Comparison of ENCODE assay signal across 32 cellular contexts in the genomic region with DNA sequence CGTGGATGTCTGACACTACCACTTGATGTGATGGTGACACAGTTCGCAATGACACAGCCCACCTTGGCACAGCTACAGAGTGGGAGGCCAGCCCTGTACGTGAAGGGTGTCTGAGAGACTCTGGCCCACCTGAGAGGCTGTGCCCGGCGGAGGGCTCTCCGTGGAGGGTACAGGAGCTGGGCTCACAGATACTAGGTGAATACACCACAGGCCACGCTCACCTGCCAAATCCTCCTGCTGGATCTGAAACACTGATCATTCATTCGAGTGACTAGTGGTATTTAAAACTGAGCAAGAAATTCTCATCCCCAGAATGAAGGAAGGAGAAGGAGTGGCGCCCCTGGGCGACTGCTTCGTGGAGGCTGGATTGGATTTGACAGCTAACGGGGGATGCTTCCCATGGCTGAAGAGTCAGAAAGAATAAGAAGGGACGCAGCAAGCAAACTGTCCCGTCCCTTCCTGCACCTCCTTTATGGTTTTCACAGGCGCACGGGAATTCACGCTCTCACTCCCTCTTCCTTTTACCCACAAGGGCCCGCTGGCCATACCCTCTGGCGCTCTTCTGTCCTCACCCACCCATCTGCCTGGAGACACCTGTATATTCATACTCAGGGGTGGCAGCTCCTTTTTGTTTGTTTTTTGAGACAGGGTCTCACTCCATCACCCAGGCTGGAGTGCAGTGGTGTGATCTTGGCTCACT. TPM values are rescaled to one million over a fixed set of nuclear protein-coding genes. Genes with fewer than 3 reads are reported as not detected.
A peak's percentile ranks its signal among the peaks of the same experiment; 100 is the strongest.
DNase-seq lines count a peak whose midpoint lies in the region; ATAC-seq, FAIRE-seq and TF ChIP-seq lines count a peak whose summit lies in the region.
"Had no signal": no experiment of that assay in that cellular context is flagged by ENCODE, and none has a peak within 500 bp of the region (broad histone marks: within the 10 kb centered on the region; RNA-seq: fewer than 3 reads in every experiment).

No MANE protein-coding gene starts in this region.

- H3K23ac ChIP-seq in neuronal stem cell (ENCODE audit: low read depth, low read length, poor library complexity), result no peak overlapping the region

- H3K4me3 ChIP-seq in right cardiac atrium (ENCODE audit: low read length) (no peak overlapping the region), neuronal stem cell (ENCODE audit: low read length in 2 of 2) (no peak overlapping the region), kidney (ENCODE audit: low read length in 2 of 2) (no peak overlapping the region)
- H3K4me3 ChIP-seq: esophagus squamous epithelium, heart right ventricle, testis, uterus had no signal

- CTCF ChIA-PET in GM10248 (lab: Yijun Ruan, JAX), result interaction anchor here (0.9 to 3.5 kb wide), 7 partner anchors 8 to 214 kb away, joined by 3 to 22 read pairs (median 5); no protein-coding TSS in a partner anchor

- no peak overlapping the region for H2BK120ac ChIP-seq in neuronal stem cell (ENCODE audit: low read depth, low read length)

- H3K4me1 Mint-ChIP-seq in glutamatergic neuron (ENCODE audit: low read depth, unreplicated experiment), result peaks cover 9% of the 10 kb centered on the region
- H3K4me1 Mint-ChIP-seq: activated naive CD8-positive, alpha-beta T cell treated with anti-CD3 and anti-CD28 coated beads for 36 hours; activated T-helper 17 cell treated with anti-CD3 and anti-CD28 coated beads, Interleukin-2, amount 50 U/mL, for 72 hours; memory B cell had no signal

- H2AFZ ChIP-seq in neuronal stem cell (ENCODE audit: low read length), result no peak overlapping the region

- no peak overlapping the region for H3K14ac ChIP-seq in neuronal stem cell (ENCODE audit: low read length)

- peaks cover 8% of the 10 kb centered on the region for H3K79me1 ChIP-seq in neuronal stem cell (ENCODE audit: low read depth, low read length)

- peaks cover 11% of the 10 kb centered on the region for H3K9me3 Mint-ChIP-seq in glutamatergic neuron (ENCODE audit: unreplicated experiment)
- H3K9me3 Mint-ChIP-seq: activated naive CD8-positive, alpha-beta T cell treated with anti-CD3 and anti-CD28 coated beads for 36 hours; activated T-helper 17 cell treated with anti-CD3 and anti-CD28 coated beads, Interleukin-2, amount 50 U/mL, for 72 hours; CD4-positive, alpha-beta T cell; memory B cell; stimulated activated naive CD8-positive, alpha-beta T cell treated with anti-CD3 and anti-CD28 coated beads, Interleukin-15, Interleukin-2, amounts not matched to agents 100 ng/mL and 50 ng/mL, for 24 hours had no signal

- no peak overlapping the region for H3K4ac ChIP-seq in neuronal stem cell (ENCODE audit: low read length)

- FAIRE-seq in kidney (lab: Jason Lieb, UNC), result no peak
- FAIRE-seq: astrocyte, small intestine had no signal

- H3K36me3 Mint-ChIP-seq in glutamatergic neuron (ENCODE audit: unreplicated experiment), result no peaks in the 10 kb centered on the region
- H3K36me3 Mint-ChIP-seq: activated naive CD8-positive, alpha-beta T cell treated with anti-CD3 and anti-CD28 coated beads for 36 hours; memory B cell had no signal

- H3K27ac ChIP-seq in right cardiac atrium (ENCODE audit: low read length) (no peak overlapping the region), neuronal stem cell (replicated peaks; ENCODE audit: low read length) (no peak overlapping the region), kidney (ENCODE audit: low read depth in 2 of 2, low read length in 2 of 2) (no peak overlapping the region)
- H3K27ac ChIP-seq: esophagus squamous epithelium, foreskin keratinocyte, testis, uterus, VCaP had no signal

- ATAC-seq in right cardiac atrium, result no peak
- ATAC-seq in Right ventricle myocardium superior (ENCODE audit: poor library complexity), result no peak
- ATAC-seq: activated T-helper 17 cell treated with anti-CD3 and anti-CD28 coated beads, Interleukin-2, amount 50 U/mL, for 72 hours; foreskin keratinocyte; HCT116; heart right ventricle had no signal

- H2BK15ac ChIP-seq in neuronal stem cell (ENCODE audit: low read length), result no peak overlapping the region

- H3K18ac ChIP-seq in neuronal stem cell (ENCODE audit: low read length), result peak overlapping the region; percentile 71

- peak in 2 of 3 donors; percentile 42 to 48 for DNase-seq in right cardiac atrium
- DNase-seq in Right ventricle myocardium superior, result no peak
- DNase-seq in glutamatergic neuron, result no peak
- no peak for DNase-seq in neuronal stem cell (ENCODE audit: low spot score)
- DNase-seq in GM10248 (ENCODE audit: extremely low spot score), result no peak
- no peak for DNase-seq in kidney
- no peak for DNase-seq in stimulated activated CD4-positive, alpha-beta T cell treated with anti-CD3 and anti-CD28 coated beads, Interleukin-2, amount 100 ng/mL, for 24 hours
- DNase-seq in NCI-H187 (lab: John Stamatoyannopoulos, UW), result no peak
- DNase-seq: activated CD4-positive, alpha-beta T cell treated with anti-CD3 and anti-CD28 coated beads for 4 hours; activated naive CD8-positive, alpha-beta T cell treated with anti-CD3 and anti-CD28 coated beads for 36 hours; CD4-positive, alpha-beta T cell; central memory CD4-positive, alpha-beta T cell; DND-41; esophagus squamous epithelium; foreskin keratinocyte; GF-D8; heart right ventricle; Kasumi-1; NCI-H1417 treated with DMSO at 0.1 percent for 48 hours; NCI-H2081; NCI-H226; NCI-H69; SIG-M5; small intestine; testis; uterus had no signal

- no peak overlapping the region for H3K27ac Mint-ChIP-seq in glutamatergic neuron (ENCODE audit: unreplicated experiment)
- H3K27ac Mint-ChIP-seq: activated naive CD8-positive, alpha-beta T cell treated with anti-CD3 and anti-CD28 coated beads for 36 hours; activated T-helper 17 cell treated with anti-CD3 and anti-CD28 coated beads, Interleukin-2, amount 50 U/mL, for 72 hours; CD4-positive, alpha-beta T cell; memory B cell; stimulated activated naive CD8-positive, alpha-beta T cell treated with anti-CD3 and anti-CD28 coated beads, Interleukin-15, Interleukin-2, amounts not matched to agents 100 ng/mL and 50 ng/mL, for 24 hours had no signal

- H3K4me2 ChIP-seq in neuronal stem cell (ENCODE audit: insufficient read depth, low read length, poor library complexity, severe bottlenecking), result no peak overlapping the region

- no peaks in the 10 kb centered on the region for H3K27me3 ChIP-seq in right cardiac atrium (ENCODE audit: control insufficient read depth, insufficient read depth)
- no peaks in the 10 kb centered on the region for H3K27me3 ChIP-seq in neuronal stem cell (ENCODE audit: control insufficient read depth in 3 of 3, insufficient read depth in 3 of 3, low read depth in 1 of 3, low read length in 3 of 3)
- H3K27me3 ChIP-seq: esophagus squamous epithelium, foreskin keratinocyte, heart right ventricle, testis, uterus had no signal

- intact Hi-C loops in right cardiac atrium (cut with DNase I) (no loop called here), Right ventricle myocardium superior (cut with DNase I) (no loop called here), kidney (cut with DNase I) (no loop called here)

- no peak overlapping the region for H3K4me3 Mint-ChIP-seq in glutamatergic neuron (ENCODE audit: unreplicated experiment)
- H3K4me3 Mint-ChIP-seq: activated naive CD8-positive, alpha-beta T cell treated with anti-CD3 and anti-CD28 coated beads for 36 hours; activated T-helper 17 cell treated with anti-CD3 and anti-CD28 coated beads, Interleukin-2, amount 50 U/mL, for 72 hours; CD4-positive, alpha-beta T cell; memory B cell; stimulated activated naive CD8-positive, alpha-beta T cell treated with anti-CD3 and anti-CD28 coated beads, Interleukin-15, Interleukin-2, amounts not matched to agents 100 ng/mL and 50 ng/mL, for 24 hours had no signal

- H3K9me3 ChIP-seq in right cardiac atrium (ENCODE audit: control insufficient read depth, low read length) (no peaks in the 10 kb centered on the region), neuronal stem cell (replicated peaks in 1 of 2; ENCODE audit: control insufficient read depth in 2 of 2, insufficient read depth in 1 of 2, low read depth in 1 of 2, low read length in 2 of 2) (no peaks in the 10 kb centered on the region), kidney (ENCODE audit: control insufficient read depth in 1 of 2, low read length in 2 of 2) (no peaks in the 10 kb centered on the region)
- H3K9me3 ChIP-seq: esophagus squamous epithelium, heart right ventricle, testis, uterus had no signal

- POLR2A ChIA-PET in GM10248 (lab: Yijun Ruan, JAX), result no interaction called here

- H2AK5ac ChIP-seq in neuronal stem cell (ENCODE audit: low read depth, low read length), result no peak overlapping the region

- no peak overlapping the region for H3K9ac ChIP-seq in neuronal stem cell (ENCODE audit: low read depth, low read length, poor library complexity)
- H3K9ac ChIP-seq in kidney (ENCODE audit: low read length in 2 of 2), result no peak overlapping the region

- H3K36me3 ChIP-seq in neuronal stem cell (replicated peaks in 1 of 2; ENCODE audit: control insufficient read depth in 2 of 2, insufficient read depth in 2 of 2, low read length in 2 of 2) (peaks cover 0 to 2% of the 10 kb centered on the region in 2 donors), kidney (ENCODE audit: control insufficient read depth in 1 of 2, insufficient read depth in 2 of 2, low read length in 2 of 2) (no peaks in the 10 kb centered on the region)
- H3K36me3 ChIP-seq: uterus had no signal

- TF ChIP-seq CTCF in glutamatergic neuron (IDR thresholded peaks at IDR 0.05; ENCODE audit: partially characterized antibody, unreplicated experiment), result peak; percentile 5
- TF ChIP-seq CTCF in GM10248 (IDR thresholded peaks at IDR 0.05; ENCODE audit: control extremely low read depth, extremely low read depth, low read depth, missing control alignments), result no peak
- no peak for TF ChIP-seq CTCF in kidney (IDR thresholded peaks at IDR 0.05; ENCODE audit: borderline replicate concordance, extremely low read depth, insufficient read depth)

- no peak overlapping the region for H2BK12ac ChIP-seq in neuronal stem cell (ENCODE audit: low read length)

- peaks cover 13% of the 10 kb centered on the region for H3K4me1 ChIP-seq in right cardiac atrium (ENCODE audit: control insufficient read depth, insufficient read depth, low read length)
- H3K4me1 ChIP-seq in neuronal stem cell (ENCODE audit: control insufficient read depth in 2 of 2, insufficient read depth in 1 of 2, low read depth in 1 of 2, low read length in 2 of 2), result peaks cover 7 to 12% of the 10 kb centered on the region in 2 donors
- H3K4me1 ChIP-seq in kidney (ENCODE audit: control insufficient read depth in 1 of 2, insufficient read depth in 1 of 2, low read depth in 1 of 2, low read length in 2 of 2), result peaks cover 6 to 46% of the 10 kb centered on the region in 2 donors
- H3K4me1 ChIP-seq: foreskin keratinocyte had no signal

- 84% methylated on average over 19 of the region's 19 CpGs for WGBS in right cardiac atrium
- WGBS in neuronal stem cell (ENCODE audit: extremely low coverage in 2 of 2, insufficient read length in 2 of 2, insufficient replicate concordance in 1 of 2), 2 donors, result no CpG with 5 or more reads among the region's 19 CpGs

- peaks cover 6% of the 10 kb centered on the region for H3K27me3 Mint-ChIP-seq in glutamatergic neuron (ENCODE audit: unreplicated experiment)
- H3K27me3 Mint-ChIP-seq: activated naive CD8-positive, alpha-beta T cell treated with anti-CD3 and anti-CD28 coated beads for 36 hours; activated T-helper 17 cell treated with anti-CD3 and anti-CD28 coated beads, Interleukin-2, amount 50 U/mL, for 72 hours; CD4-positive, alpha-beta T cell; memory B cell; stimulated activated naive CD8-positive, alpha-beta T cell treated with anti-CD3 and anti-CD28 coated beads, Interleukin-15, Interleukin-2, amounts not matched to agents 100 ng/mL and 50 ng/mL, for 24 hours had no signal

- H4K91ac ChIP-seq in neuronal stem cell (ENCODE audit: low read depth, low read length, poor library complexity), result no peak overlapping the region

- no peak overlapping the region for H2BK5ac ChIP-seq in neuronal stem cell (ENCODE audit: low read length)

- H4K8ac ChIP-seq in neuronal stem cell (ENCODE audit: low read depth, low read length), result no peak overlapping the region

RNA-seq across cellular contexts. Expression of a gene that starts 25.0 kb away (rescaled TPM):
- total RNA-seq in right cardiac atrium (10 to 100 TPM; 13.1 to 18.3 (median 15.7) TPM), Right ventricle myocardium superior (16.1 TPM), glutamatergic neuron (ENCODE audit: unreplicated experiment) (75.1 TPM), kidney (22.4 TPM)
- polyA plus RNA-seq in right cardiac atrium (12.7 TPM), kidney (ENCODE audit: insufficient read depth, low read depth, low replicate concordance) (13.0 TPM)
- polyA plus RNA-seq in neuronal stem cell (2013, experiment 1 of 2), result 23.4 TPM
- 23.1 TPM for polyA plus RNA-seq in neuronal stem cell (2013, experiment 2 of 2)

Comparison
In these comparisons a context has a peak if more than half of its experiments do, and no peak if none do; other contexts are left out.
1. DNase-seq: peak in right cardiac atrium (2 of 3); none in Right ventricle myocardium superior (single experiment), glutamatergic neuron (single experiment), neuronal stem cell (single experiment), GM10248 (single experiment), kidney (single experiment), stimulated activated CD4-positive, alpha-beta T cell treated with anti-CD3 and anti-CD28 coated beads, Interleukin-2, amount 100 ng/mL, for 24 hours (0 of 2) and NCI-H187 (0 of 2).